17 cellular contexts compared by ENCODE assay signal in the genomic region with DNA sequence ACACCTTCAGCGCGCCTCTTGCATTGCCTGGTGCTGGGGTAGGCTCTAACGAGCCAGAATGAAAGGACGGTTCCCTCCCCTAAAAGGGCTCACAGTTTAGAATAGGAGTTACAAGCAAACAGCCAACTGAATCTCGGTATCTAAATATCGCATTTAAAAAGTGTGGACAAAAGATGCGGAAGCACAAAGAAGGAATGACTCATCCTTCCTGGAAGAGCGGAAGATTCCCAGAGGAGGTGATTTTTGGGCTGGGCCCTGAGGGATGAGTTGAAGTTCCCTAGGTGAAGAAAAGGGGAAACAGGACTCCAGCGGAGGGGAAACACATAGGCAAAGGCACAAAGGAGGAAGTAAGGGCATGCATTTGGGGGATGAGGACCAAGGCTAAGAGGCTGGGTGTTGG. TPM values are rescaled to one million over a fixed set of nuclear protein-coding genes. Genes with fewer than 3 reads are reported as not detected.
"Had no signal": no experiment of that assay in that cellular context is flagged by ENCODE, and none has a peak within 500 bp of the region (broad histone marks: within the 10 kb centered on the region; RNA-seq: fewer than 3 reads in every experiment).

No MANE protein-coding gene starts in this region.

- H3K9me3 ChIP-seq: heart right ventricle, lower lobe of right lung, ovary, stomach, testis, upper lobe of right lung had no signal

- H3K4me3 Mint-ChIP-seq: activated CD4-positive, alpha-beta memory T cell treated with anti-CD3 and anti-CD28 coated beads for 36 hours; activated CD4-positive, alpha-beta T cell treated with anti-CD3 and anti-CD28 coated beads for 36 hours; activated CD8-positive, alpha-beta memory T cell treated with anti-CD3 and anti-CD28 coated beads, Interleukin-2, amount 10 ng/mL, durations not matched to agents 7 days and 5 days; activated naive CD4-positive, alpha-beta T cell treated with anti-CD3 and anti-CD28 coated beads for 36 hours; neural crest cell had no signal

- H3K27ac ChIP-seq: epithelial cell of prostate, heart right ventricle, lower lobe of right lung, ovary, stomach, testis, upper lobe of right lung had no signal

- DNase-seq: activated CD4-positive, alpha-beta memory T cell treated with anti-CD3 and anti-CD28 coated beads for 36 hours; activated CD4-positive, alpha-beta T cell treated with anti-CD3 and anti-CD28 coated beads for 36 hours; activated CD8-positive, alpha-beta memory T cell treated with anti-CD3 and anti-CD28 coated beads, Interleukin-2, amount 10 ng/mL, durations not matched to agents 7 days and 5 days; activated naive CD4-positive, alpha-beta T cell treated with anti-CD3 and anti-CD28 coated beads for 36 hours; activated T-cell treated with anti-CD3 and anti-CD28 coated beads, Interleukin-2, amount 50 U/mL, for 1 hour; heart right ventricle; left colon; lower lobe of right lung; ovary; stimulated activated CD4-positive, alpha-beta T cell treated with anti-CD3 and anti-CD28 coated beads, Interleukin-12 subunit alpha, Interleukin-12 subunit beta, amount 100 ng/mL, for 4 hours; stimulated activated CD4-positive, alpha-beta T cell treated with anti-CD3 and anti-CD28 coated beads, Interleukin-2, amount 100 ng/mL, for 24 hours; stomach; testis; upper lobe of right lung had no signal

- H3K4me1 ChIP-seq: testis had no signal

- H3K9me3 Mint-ChIP-seq: activated CD4-positive, alpha-beta memory T cell treated with anti-CD3 and anti-CD28 coated beads for 36 hours; activated naive CD4-positive, alpha-beta T cell treated with anti-CD3 and anti-CD28 coated beads for 36 hours; activated T-helper 2 cell treated with anti-CD3 and anti-CD28 coated beads, Interferon-gamma antibody, Interleukin-2, Interleukin-4, amounts not matched to agents 10 μg/mL and 5 μg/mL and 100 μg/mL, durations not matched to agents 14 hours and 24 hours and 36 hours; neural crest cell had no signal

- H3K27ac Mint-ChIP-seq: activated CD4-positive, alpha-beta memory T cell treated with anti-CD3 and anti-CD28 coated beads for 36 hours; activated CD4-positive, alpha-beta T cell treated with anti-CD3 and anti-CD28 coated beads for 36 hours; activated CD8-positive, alpha-beta memory T cell treated with anti-CD3 and anti-CD28 coated beads, Interleukin-2, amount 10 ng/mL, durations not matched to agents 7 days and 5 days; activated naive CD4-positive, alpha-beta T cell treated with anti-CD3 and anti-CD28 coated beads for 36 hours; activated T-helper 2 cell treated with anti-CD3 and anti-CD28 coated beads, Interferon-gamma antibody, Interleukin-2, Interleukin-4, amounts not matched to agents 10 μg/mL and 5 μg/mL and 100 μg/mL, durations not matched to agents 14 hours and 24 hours and 36 hours had no signal

- H3K27me3 ChIP-seq: ovary, testis had no signal

- H3K4me3 ChIP-seq: heart right ventricle, lower lobe of right lung, ovary, stomach, testis, upper lobe of right lung had no signal

- H3K36me3 Mint-ChIP-seq: activated CD4-positive, alpha-beta memory T cell treated with anti-CD3 and anti-CD28 coated beads for 36 hours; activated CD8-positive, alpha-beta memory T cell treated with anti-CD3 and anti-CD28 coated beads, Interleukin-2, amount 10 ng/mL, durations not matched to agents 7 days and 5 days had no signal

- ATAC-seq: activated CD4-positive, alpha-beta T cell treated with anti-CD3 and anti-CD28 coated beads for 36 hours; activated CD8-positive, alpha-beta memory T cell treated with anti-CD3 and anti-CD28 coated beads, Interleukin-2, amount 10 ng/mL, durations not matched to agents 7 days and 5 days; heart right ventricle; left colon; lower lobe of right lung; upper lobe of right lung had no signal

RNA-seq across cellular contexts. Expression of gene SRRM3, which starts 29.9 kb away (rescaled TPM):
- total RNA-seq: activated CD4-positive, alpha-beta memory T cell treated with anti-CD3 and anti-CD28 coated beads for 36 hours; activated naive CD4-positive, alpha-beta T cell treated with anti-CD3 and anti-CD28 coated beads for 36 hours had no signal
